9 cellular contexts compared by ENCODE assay signal in the genomic region with DNA sequence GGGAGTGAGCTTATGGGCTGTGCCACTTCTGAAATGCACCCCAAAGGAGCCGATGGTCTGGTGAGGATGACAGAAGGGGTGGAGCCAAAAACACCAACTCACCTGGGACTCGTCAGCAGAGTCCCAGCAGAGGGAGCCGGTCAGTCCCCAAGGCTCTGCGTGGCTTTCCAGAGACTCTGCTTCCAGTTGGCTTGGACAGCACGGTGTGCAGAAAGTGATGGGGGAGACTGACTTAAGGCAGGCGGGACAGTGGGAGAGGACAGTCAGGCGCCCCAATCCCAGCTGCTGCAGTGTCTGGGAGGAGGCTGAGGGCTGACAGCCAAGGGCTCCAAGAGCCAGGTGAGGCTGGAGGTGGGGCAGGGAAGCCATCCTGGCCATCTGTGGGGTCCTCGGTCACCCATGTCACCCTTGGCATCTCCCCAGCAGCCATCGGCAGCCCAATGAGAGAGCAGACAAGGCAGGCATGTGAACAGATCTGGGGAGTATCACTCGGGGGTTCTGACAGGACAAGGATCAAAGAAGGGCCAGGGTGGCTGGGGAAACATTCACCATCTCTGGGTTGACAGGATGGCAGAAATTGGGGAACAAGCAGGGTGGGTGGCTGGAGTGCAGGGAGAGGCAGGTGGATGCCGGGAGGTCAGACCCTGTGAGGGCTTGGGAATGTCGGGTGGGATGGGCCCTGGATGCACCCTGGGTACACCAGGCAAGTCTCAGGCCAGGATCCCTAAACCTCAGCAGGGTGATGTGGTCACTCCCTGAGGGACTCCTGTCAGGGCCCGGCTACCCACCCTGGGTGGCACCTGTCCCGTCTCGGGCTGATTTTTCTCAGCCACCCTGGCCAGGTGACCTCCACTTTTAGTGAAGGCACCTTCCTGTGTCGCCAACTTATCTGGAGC. TPM values are rescaled to one million over a fixed set of nuclear protein-coding genes. Genes with fewer than 3 reads are reported as not detected.
DNase-seq lines count a peak whose midpoint lies in the region; ATAC-seq and TF ChIP-seq lines count a peak whose summit lies in the region.
"Had no signal": no experiment of that assay in that cellular context is flagged by ENCODE, and none has a peak within 500 bp of the region (broad histone marks: within the 10 kb centered on the region; RNA-seq: fewer than 3 reads in every experiment).

No MANE protein-coding gene starts in this region.

- H3K79me2 ChIP-seq in smooth muscle cell (ENCODE audit: low read depth), result no peaks in the 10 kb centered on the region

- H3K9ac ChIP-seq in smooth muscle cell (ENCODE audit: low read depth), result no peak overlapping the region

- H3K27ac ChIP-seq in smooth muscle cell (ENCODE audit: low read depth), result no peak overlapping the region

- no peaks in the 10 kb centered on the region for H3K27me3 ChIP-seq in smooth muscle cell (ENCODE audit: low read depth)

- no peak overlapping the region for H3K4me2 ChIP-seq in smooth muscle cell

- CTCF ChIA-PET in activated CD4-positive, alpha-beta memory T cell treated with anti-CD3 and anti-CD28 coated beads for 36 hours (lab: Charles Lee), result no interaction called here
- CTCF ChIA-PET in activated CD4-positive, alpha-beta memory T cell treated with anti-CD3 and anti-CD28 coated beads, Interleukin-2, amount 10 ng/mL, durations not matched to agents 7 days and 5 days (lab: Charles Lee), result no interaction called here

- no peak overlapping the region for H2AFZ ChIP-seq in smooth muscle cell (ENCODE audit: low read depth)

- no peaks in the 10 kb centered on the region for H3K9me3 ChIP-seq in smooth muscle cell (replicated peaks; ENCODE audit: low read depth)

- H3K36me3 Mint-ChIP-seq in activated CD4-positive, alpha-beta memory T cell treated with anti-CD3 and anti-CD28 coated beads for 36 hours, result peaks cover 6% of the 10 kb centered on the region
- H3K36me3 Mint-ChIP-seq in activated CD4-positive, alpha-beta memory T cell treated with anti-CD3 and anti-CD28 coated beads, Interleukin-2, amount 10 ng/mL, durations not matched to agents 7 days and 5 days (ENCODE audit: low read depth), result no peaks in the 10 kb centered on the region

- peak; percentile 41 for DNase-seq in activated CD4-positive, alpha-beta memory T cell treated with anti-CD3 and anti-CD28 coated beads for 36 hours
- DNase-seq in activated CD4-positive, alpha-beta memory T cell treated with anti-CD3 and anti-CD28 coated beads, Interleukin-2, amount 10 ng/mL, durations not matched to agents 7 days and 5 days, result no peak
- DNase-seq in NCI-H510A treated with DMSO at 0.1 percent for 48 hours (lab: John Stamatoyannopoulos, UW) (peak; percentile 20), epithelial cell of esophagus (ENCODE audit: low read depth) (peak; percentile 71), smooth muscle cell (lab: John Stamatoyannopoulos, UW; ENCODE audit: unreplicated experiment) (no peak)
- DNase-seq: hypothalamus had no signal

- no peaks in the 10 kb centered on the region for H3K27me3 Mint-ChIP-seq in activated CD4-positive, alpha-beta memory T cell treated with anti-CD3 and anti-CD28 coated beads for 36 hours
- H3K27me3 Mint-ChIP-seq in activated CD4-positive, alpha-beta memory T cell treated with anti-CD3 and anti-CD28 coated beads, Interleukin-2, amount 10 ng/mL, durations not matched to agents 7 days and 5 days, result no peaks in the 10 kb centered on the region

- no peaks in the 10 kb centered on the region for H4K20me1 ChIP-seq in smooth muscle cell (ENCODE audit: low read depth)

- ATAC-seq in HG03025 (IDR thresholded peaks at IDR 0.05; ENCODE audit: low FRiP score, unreplicated experiment), result no peak
- ATAC-seq in HG03135 (IDR thresholded peaks at IDR 0.05; ENCODE audit: unreplicated experiment), result no peak
- ATAC-seq in HG03432 (IDR thresholded peaks at IDR 0.05; ENCODE audit: unreplicated experiment), result no peak

- H3K9me3 Mint-ChIP-seq in activated CD4-positive, alpha-beta memory T cell treated with anti-CD3 and anti-CD28 coated beads for 36 hours, result peaks cover 14% of the 10 kb centered on the region
- peaks cover 4% of the 10 kb centered on the region for H3K9me3 Mint-ChIP-seq in activated CD4-positive, alpha-beta memory T cell treated with anti-CD3 and anti-CD28 coated beads, Interleukin-2, amount 10 ng/mL, durations not matched to agents 7 days and 5 days

- H3K4me3 Mint-ChIP-seq in activated CD4-positive, alpha-beta memory T cell treated with anti-CD3 and anti-CD28 coated beads for 36 hours, result no peak overlapping the region
- H3K4me3 Mint-ChIP-seq in activated CD4-positive, alpha-beta memory T cell treated with anti-CD3 and anti-CD28 coated beads, Interleukin-2, amount 10 ng/mL, durations not matched to agents 7 days and 5 days, result no peak overlapping the region

- no peaks in the 10 kb centered on the region for H3F3A ChIP-seq in smooth muscle cell (ENCODE audit: low read depth)

- POLR2A ChIA-PET in activated CD4-positive, alpha-beta memory T cell treated with anti-CD3 and anti-CD28 coated beads for 36 hours (lab: Charles Lee), result no interaction called here
- POLR2A ChIA-PET in activated CD4-positive, alpha-beta memory T cell treated with anti-CD3 and anti-CD28 coated beads, Interleukin-2, amount 10 ng/mL, durations not matched to agents 7 days and 5 days (lab: Charles Lee), result no interaction called here

- H3K4me1 ChIP-seq in smooth muscle cell (ENCODE audit: low read depth), result no peaks in the 10 kb centered on the region

- H3K4me1 Mint-ChIP-seq in activated CD4-positive, alpha-beta memory T cell treated with anti-CD3 and anti-CD28 coated beads for 36 hours (ENCODE audit: low read depth), result peaks cover 51% of the 10 kb centered on the region
- peaks cover 16% of the 10 kb centered on the region for H3K4me1 Mint-ChIP-seq in activated CD4-positive, alpha-beta memory T cell treated with anti-CD3 and anti-CD28 coated beads, Interleukin-2, amount 10 ng/mL, durations not matched to agents 7 days and 5 days

- TF ChIP-seq CTCF in epithelial cell of esophagus (IDR thresholded peaks at IDR 0.05; ENCODE audit: insufficient read depth, low read depth, low read length, missing control alignments) (peak; percentile 67), smooth muscle cell (IDR thresholded peaks at IDR 0.05; ENCODE audit: borderline replicate concordance, insufficient read depth, poor library complexity, severe bottlenecking) (peak; percentile 26)

- no peaks in the 10 kb centered on the region for H3K36me3 ChIP-seq in smooth muscle cell (ENCODE audit: low read depth)

- WGBS in smooth muscle cell (ENCODE audit: low lambda C conversion rate), result 73% methylated on average over 15 of the region's 16 CpGs

- intact Hi-C loops in activated CD4-positive, alpha-beta memory T cell treated with anti-CD3 and anti-CD28 coated beads for 36 hours (cut with micrococcal nuclease), result loop anchor here (10.0 kb wide), 1 partner anchor 520 kb away; no protein-coding TSS in a partner anchor

- H3K27ac Mint-ChIP-seq in activated CD4-positive, alpha-beta memory T cell treated with anti-CD3 and anti-CD28 coated beads for 36 hours, result peak overlapping the region; percentile 5
- H3K27ac Mint-ChIP-seq in activated CD4-positive, alpha-beta memory T cell treated with anti-CD3 and anti-CD28 coated beads, Interleukin-2, amount 10 ng/mL, durations not matched to agents 7 days and 5 days, result no peak overlapping the region

- H3K4me3 ChIP-seq in epithelial cell of esophagus (ENCODE audit: low read length) (no peak overlapping the region), smooth muscle cell (no peak overlapping the region)

RNA-seq across cellular contexts. Expression of a gene that starts 8.9 kb away (rescaled TPM):
- total RNA-seq in activated CD4-positive, alpha-beta memory T cell treated with anti-CD3 and anti-CD28 coated beads for 36 hours, result not detected
- total RNA-seq in activated CD4-positive, alpha-beta memory T cell treated with anti-CD3 and anti-CD28 coated beads, Interleukin-2, amount 10 ng/mL, durations not matched to agents 7 days and 5 days, result not detected
- total RNA-seq in smooth muscle cell, result not detected in 2 replicates
- polyA plus RNA-seq in smooth muscle cell, result not detected in 2 replicates

RNA-seq across cellular contexts. Expression of a gene that starts 15.3 kb away (rescaled TPM):
- total RNA-seq in activated CD4-positive, alpha-beta memory T cell treated with anti-CD3 and anti-CD28 coated beads for 36 hours, result not detected
- under 1 TPM in 1 of 2 experiments, not detected in 1; 0.13 TPM for total RNA-seq in activated CD4-positive, alpha-beta memory T cell treated with anti-CD3 and anti-CD28 coated beads, Interleukin-2, amount 10 ng/mL, durations not matched to agents 7 days and 5 days
- not detected in 2 replicates for total RNA-seq in smooth muscle cell
- polyA plus RNA-seq in smooth muscle cell, result not detected in 2 replicates

RNA-seq across cellular contexts. Expression of a gene that starts 21.8 kb away (rescaled TPM):
- not detected for total RNA-seq in activated CD4-positive, alpha-beta memory T cell treated with anti-CD3 and anti-CD28 coated beads for 36 hours
- not detected for total RNA-seq in activated CD4-positive, alpha-beta memory T cell treated with anti-CD3 and anti-CD28 coated beads, Interleukin-2, amount 10 ng/mL, durations not matched to agents 7 days and 5 days
- not detected in 2 replicates for total RNA-seq in smooth muscle cell
- not detected in 2 replicates for polyA plus RNA-seq in smooth muscle cell

RNA-seq across cellular contexts. Expression of a gene that starts 26.2 kb away (rescaled TPM):
- total RNA-seq in activated CD4-positive, alpha-beta memory T cell treated with anti-CD3 and anti-CD28 coated beads for 36 hours, result not detected
- total RNA-seq in activated CD4-positive, alpha-beta memory T cell treated with anti-CD3 and anti-CD28 coated beads, Interleukin-2, amount 10 ng/mL, durations not matched to agents 7 days and 5 days, result not detected
- 0.09 TPM in 1 of 2 replicates, not detected in the other for total RNA-seq in smooth muscle cell
- polyA plus RNA-seq in smooth muscle cell, result not detected in 2 replicates

RNA-seq across cellular contexts. Expression of a gene that starts 45.2 kb away (rescaled TPM):
- total RNA-seq in activated CD4-positive, alpha-beta memory T cell treated with anti-CD3 and anti-CD28 coated beads for 36 hours, result not detected
- not detected for total RNA-seq in activated CD4-positive, alpha-beta memory T cell treated with anti-CD3 and anti-CD28 coated beads, Interleukin-2, amount 10 ng/mL, durations not matched to agents 7 days and 5 days
- total RNA-seq in smooth muscle cell, result 2.3 and 2.7 TPM in 2 replicates
- polyA plus RNA-seq in smooth muscle cell, result 1.1 and 1.8 TPM in 2 replicates

Comparison
In these comparisons a context has a peak if more than half of its experiments do, and no peak if none do; other contexts are left out.
1. DNase-seq: peak in activated CD4-positive, alpha-beta memory T cell treated with anti-CD3 and anti-CD28 coated beads for 36 hours (single experiment), NCI-H510A treated with DMSO at 0.1 percent for 48 hours (single experiment) and epithelial cell of esophagus (single experiment); none in activated CD4-positive, alpha-beta memory T cell treated with anti-CD3 and anti-CD28 coated beads, Interleukin-2, amount 10 ng/mL, durations not matched to agents 7 days and 5 days (single experiment) and smooth muscle cell (single experiment).